ENCODE assay signal across 7 cellular contexts in genomic region chr17:41967921-41968578, GRCh38. TPM values are rescaled to one million over a fixed set of nuclear protein-coding genes. Genes with fewer than 3 reads are reported as not detected.
DNase-seq lines count a peak whose midpoint lies in the region; ATAC-seq and FAIRE-seq lines count a peak whose summit lies in the region.

No MANE protein-coding gene starts in this region.

- peak overlapping the region; percentile 80 for H3K27ac Mint-ChIP-seq in activated T-helper 17 cell treated with anti-CD3 and anti-CD28 coated beads, Interleukin-2, amount 50 U/mL, for 72 hours
- H3K27ac Mint-ChIP-seq in stimulated activated naive CD8-positive, alpha-beta T cell treated with anti-CD3 and anti-CD28 coated beads, Interleukin-15, amount 100 ng/mL, for 72 hours = peak overlapping the region; percentile 9 to 56

- no peak for ATAC-seq in activated T-helper 17 cell treated with anti-CD3 and anti-CD28 coated beads, Interleukin-2, amount 50 U/mL, for 72 hours (replicated peaks)
- ATAC-seq in stimulated activated naive CD8-positive, alpha-beta T cell treated with anti-CD3 and anti-CD28 coated beads, Interleukin-15, amount 100 ng/mL, for 72 hours = no peak

- H3K9me3 ChIP-seq in HUES6 (ENCODE audit: control insufficient read depth, insufficient read depth, low read depth, low read length) = no peaks in the 10 kb centered on the region
- H3K9me3 ChIP-seq in iPS-18c (ENCODE audit: control insufficient read depth, insufficient read depth, low read length) = no peaks in the 10 kb centered on the region

- no peaks in the 10 kb centered on the region for H3K27me3 Mint-ChIP-seq in activated T-helper 17 cell treated with anti-CD3 and anti-CD28 coated beads, Interleukin-2, amount 50 U/mL, for 72 hours
- H3K27me3 Mint-ChIP-seq in stimulated activated naive CD8-positive, alpha-beta T cell treated with anti-CD3 and anti-CD28 coated beads, Interleukin-15, amount 100 ng/mL, for 72 hours = no peaks in the 10 kb centered on the region

- no peak overlapping the region for H3K27ac ChIP-seq in HUES6 (ENCODE audit: low read depth, low read length)

- no peaks in the 10 kb centered on the region for H3K27me3 ChIP-seq in HUES6 (ENCODE audit: control insufficient read depth, insufficient read depth, low read length)

- peaks cover 22% of the 10 kb centered on the region for H3K4me1 ChIP-seq in HUES6 (ENCODE audit: control insufficient read depth, insufficient read depth, low read length)

- peaks cover 38% of the 10 kb centered on the region for H3K36me3 ChIP-seq in HUES6 (ENCODE audit: control insufficient read depth, insufficient read depth, low read length)

- H3K4me3 ChIP-seq in HUES6 (ENCODE audit: low read depth, low read length) (peak overlapping the region; percentile 74), iPS-18c (ENCODE audit: insufficient read depth, low read depth, low read length) (0 out of 2 replicates have a peak overlapping the region, but pooled peaks have one; percentile 82)

- H3K4me1 Mint-ChIP-seq in activated T-helper 17 cell treated with anti-CD3 and anti-CD28 coated beads, Interleukin-2, amount 50 U/mL, for 72 hours = peaks cover 13% of the 10 kb centered on the region
- peaks cover 65% of the 10 kb centered on the region for H3K4me1 Mint-ChIP-seq in stimulated activated naive CD8-positive, alpha-beta T cell treated with anti-CD3 and anti-CD28 coated beads, Interleukin-15, amount 100 ng/mL, for 72 hours

- H3K36me3 Mint-ChIP-seq in activated T-helper 17 cell treated with anti-CD3 and anti-CD28 coated beads, Interleukin-2, amount 50 U/mL, for 72 hours (ENCODE audit: low read depth) = peaks cover 54% of the 10 kb centered on the region

- DNase-seq in stimulated activated naive CD8-positive, alpha-beta T cell treated with anti-CD3 and anti-CD28 coated beads, Interleukin-15, amount 100 ng/mL, for 72 hours = no peak
- DNase-seq in GM19240 (ENCODE audit: insufficient read length, low spot score) (no peak), urothelium cell line (ENCODE audit: low spot score) (no peak), DMS53 treated with DMSO at 0.1 percent for 48 hours (lab: John Stamatoyannopoulos, UW; ENCODE audit: unreplicated experiment) (no peak)

- no peak for FAIRE-seq in urothelium cell line (lab: Jason Lieb, UNC)

- peak overlapping the region; percentile 75 for H3K4me3 Mint-ChIP-seq in activated T-helper 17 cell treated with anti-CD3 and anti-CD28 coated beads, Interleukin-2, amount 50 U/mL, for 72 hours
- H3K4me3 Mint-ChIP-seq in stimulated activated naive CD8-positive, alpha-beta T cell treated with anti-CD3 and anti-CD28 coated beads, Interleukin-15, amount 100 ng/mL, for 72 hours = peak overlapping the region; percentile 83 to 91

- peak overlapping the region; percentile 92 for H3K9ac ChIP-seq in HUES6 (ENCODE audit: low read length)

- no peaks in the 10 kb centered on the region for H3K9me3 Mint-ChIP-seq in activated T-helper 17 cell treated with anti-CD3 and anti-CD28 coated beads, Interleukin-2, amount 50 U/mL, for 72 hours
- no peaks in the 10 kb centered on the region for H3K9me3 Mint-ChIP-seq in stimulated activated naive CD8-positive, alpha-beta T cell treated with anti-CD3 and anti-CD28 coated beads, Interleukin-15, amount 100 ng/mL, for 72 hours

RNA-seq across cellular contexts. Expression of gene CNP, which starts 1.5 kb away (rescaled TPM):
- 10 to 100 TPM; 51.4 to 82.9 TPM for total RNA-seq in activated T-helper 17 cell treated with anti-CD3 and anti-CD28 coated beads, Interleukin-2, amount 50 U/mL, for 72 hours

RNA-seq across cellular contexts. Expression of gene ODAD4, which starts 37.6 kb away (rescaled TPM):
- under 1 TPM; 0.63 to 0.93 TPM for total RNA-seq in activated T-helper 17 cell treated with anti-CD3 and anti-CD28 coated beads, Interleukin-2, amount 50 U/mL, for 72 hours

RNA-seq across cellular contexts. Expression of gene DNAJC7, which starts 49.2 kb away (rescaled TPM):
- total RNA-seq in activated T-helper 17 cell treated with anti-CD3 and anti-CD28 coated beads, Interleukin-2, amount 50 U/mL, for 72 hours = 100 to 1,000 TPM in 1 of 2 donors, 10 to 100 TPM in 1; 79.5 to 118 TPM

RNA-seq across cellular contexts. Expression of gene ACLY, which starts 49.3 kb away (rescaled TPM):
- total RNA-seq in activated T-helper 17 cell treated with anti-CD3 and anti-CD28 coated beads, Interleukin-2, amount 50 U/mL, for 72 hours = 100 to 1,000 TPM in 1 of 2 donors, 10 to 100 TPM in 1; 95.4 to 222 TPM

RNA-seq across cellular contexts. Expression of gene NKIRAS2, which starts 51.8 kb away (rescaled TPM):
- 10 to 100 TPM; 12.0 to 14.9 TPM for total RNA-seq in activated T-helper 17 cell treated with anti-CD3 and anti-CD28 coated beads, Interleukin-2, amount 50 U/mL, for 72 hours
